ENCODE assay signal across 1 cellular context in genomic region chr12:48184549-48184922, GRCh38.
TF ChIP-seq lines count a peak whose summit lies in the region.

No MANE protein-coding gene starts in this region.

TF ChIP-seq in IMR-90, 13 proteins besides CTCF, POLR2A, EP300 and RAD21 (continued from another document):
- TF ChIP-seq MAZ (IDR thresholded peaks at IDR 0.05; ENCODE audit: borderline replicate concordance, low read depth, low read length) (no peak), NFE2L2 (IDR thresholded peaks at IDR 0.05; ENCODE audit: low read depth, low read length) (no peak), MXI1 (IDR thresholded peaks at IDR 0.05; ENCODE audit: borderline replicate concordance, low read depth, low read length) (no peak), CEBPB (IDR thresholded peaks at IDR 0.05; ENCODE audit: low read depth, low read length) (no peak), SMC3 (IDR thresholded peaks at IDR 0.05; ENCODE audit: low read depth, low read length) (no peak), FOS (IDR thresholded peaks at IDR 0.05; ENCODE audit: low read depth, low read length) (no peak), RCOR1 (IDR thresholded peaks at IDR 0.05; ENCODE audit: insufficient replicate concordance, low read length) (no peak), CHD1 (IDR thresholded peaks at IDR 0.05; ENCODE audit: low read depth, low read length) (no peak), BHLHE40 (IDR thresholded peaks at IDR 0.05; ENCODE audit: low read depth, low read length) (no peak), MAFK (IDR thresholded peaks at IDR 0.05; ENCODE audit: low read depth, low read length) (no peak)
